ENCODE assay signal across 1 cellular context in the genomic region with DNA sequence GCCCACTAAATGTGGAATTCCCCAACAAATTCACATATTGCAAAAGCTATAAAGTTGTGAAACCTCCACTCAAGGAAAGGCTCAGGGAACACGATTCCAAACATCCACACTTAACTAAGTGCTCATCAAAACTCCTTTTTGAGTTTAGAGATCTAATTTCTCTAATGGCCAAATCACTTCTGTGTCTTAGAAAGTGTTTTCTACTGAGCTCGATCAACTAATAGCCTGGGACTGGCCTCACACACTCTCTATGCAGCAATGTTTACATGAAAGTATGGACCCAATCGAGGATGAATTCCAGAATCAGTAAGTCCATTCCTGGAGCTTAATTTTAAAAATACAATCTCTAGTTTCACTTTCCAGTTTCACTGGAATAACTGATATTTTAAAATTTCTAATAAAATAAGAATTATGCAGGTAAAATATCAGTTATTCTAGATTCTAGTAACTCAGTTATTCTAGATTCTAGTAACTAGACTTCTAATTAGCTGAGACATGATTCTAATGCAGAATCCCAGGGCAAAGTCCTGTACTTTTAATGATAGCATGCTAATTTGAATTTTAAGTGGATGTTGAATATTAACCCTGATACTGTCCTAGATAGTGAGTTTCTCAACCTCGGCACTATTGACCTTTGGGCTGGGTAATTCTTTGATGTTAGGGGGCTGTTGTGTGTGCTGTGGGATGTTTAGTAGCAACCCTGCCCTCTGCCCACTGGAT.
TF ChIP-seq lines count a peak whose summit lies in the region.

No MANE protein-coding gene starts in this region.

TF ChIP-seq in HepG2, 621 proteins besides CTCF, POLR2A, EP300 and RAD21 (continued from another document and continues in another):
- TF ChIP-seq, protein P1, sequence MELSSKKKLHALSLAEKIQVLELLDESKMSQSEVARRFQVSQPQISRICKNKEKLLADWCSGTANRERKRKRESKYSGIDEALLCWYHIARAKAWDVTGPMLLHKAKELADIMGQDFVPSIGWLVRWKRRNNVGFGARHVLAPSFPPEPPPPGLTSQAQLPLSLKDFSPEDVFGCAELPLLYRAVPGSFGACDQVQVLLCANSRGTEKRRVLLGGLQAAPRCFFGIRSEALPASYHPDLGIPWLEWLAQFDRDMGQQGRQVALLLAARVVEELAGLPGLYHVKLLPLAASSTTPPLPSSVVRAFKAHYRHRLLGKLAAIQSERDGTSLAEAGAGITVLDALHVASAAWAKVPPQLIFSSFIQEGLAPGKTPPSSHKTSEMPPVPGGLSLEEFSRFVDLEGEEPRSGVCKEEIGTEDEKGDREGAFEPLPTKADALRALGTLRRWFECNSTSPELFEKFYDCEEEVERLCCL (CRISPR knock-in tag; IDR thresholded peaks at IDR 0.05; ENCODE audit: borderline replicate concordance) = no peak
- TF ChIP-seq NCOA1 (CRISPR knock-in tag; IDR thresholded peaks at IDR 0.05) (0 out of 2 replicates have a peak, but pooled peaks have one; percentile 41), ZNF792 (CRISPR knock-in tag; IDR thresholded peaks at IDR 0.05) (peak; percentile 80; the same call in 1 of the 2 replicates), CBFB (CRISPR knock-in tag; IDR thresholded peaks at IDR 0.05) (peak; percentile 52; the same call in 1 of the 2 replicates), ZNF652 (CRISPR knock-in tag; IDR thresholded peaks at IDR 0.05; ENCODE audit: borderline replicate concordance, low read depth) (peak; percentile 60; the same call in 1 of the 2 replicates), ZNF260 (CRISPR knock-in tag; IDR thresholded peaks at IDR 0.05; ENCODE audit: borderline replicate concordance, low read depth) (no peak), FOXK1 (CRISPR knock-in tag; IDR thresholded peaks at IDR 0.05; ENCODE audit: borderline replicate concordance, low read depth) (peak; percentile 67; the same call in 1 of the 2 replicates), KDM4B (CRISPR knock-in tag; IDR thresholded peaks at IDR 0.05) (0 out of 2 replicates have a peak, but pooled peaks have one; percentile 67), TBX3 (IDR thresholded peaks at IDR 0.05; ENCODE audit: borderline replicate concordance) (peak; percentile 56; the same call in 1 of the 2 replicates), PHF21A (CRISPR knock-in tag; IDR thresholded peaks at IDR 0.05) (peak; percentile 61; the same call in 1 of the 2 replicates), TCF7L2 (IDR thresholded peaks at IDR 0.05; ENCODE audit: low read depth, low read length) (peak; percentile 94), FOXC1 (CRISPR knock-in tag; IDR thresholded peaks at IDR 0.05; ENCODE audit: borderline replicate concordance) (no peak), KAT8 (CRISPR knock-in tag; IDR thresholded peaks at IDR 0.05) (peak; percentile 53; the same call in 1 of the 2 replicates), RBFOX2 (IDR thresholded peaks at IDR 0.05; ENCODE audit: low read depth, low read length) (peak; percentile 52; the same call in 1 of the 2 replicates), BCL6 (CRISPR knock-in tag; IDR thresholded peaks at IDR 0.05) (peak; percentile 96), MBD4 (IDR thresholded peaks at IDR 0.05; ENCODE audit: borderline replicate concordance, low read length) (no peak), ZKSCAN1 (IDR thresholded peaks at IDR 0.05; ENCODE audit: low read length) (no peak), GFI1 (CRISPR knock-in tag; IDR thresholded peaks at IDR 0.05; ENCODE audit: borderline replicate concordance) (peak; percentile 65; the same call in 1 of the 2 replicates), CENPX (CRISPR knock-in tag; IDR thresholded peaks at IDR 0.05) (no peak), ZNF331 (CRISPR knock-in tag; IDR thresholded peaks at IDR 0.05) (peak; percentile 73; the same call in 1 of the 2 replicates), ARNT (IDR thresholded peaks at IDR 0.05) (no peak), ZNF143 (CRISPR knock-in tag; IDR thresholded peaks at IDR 0.05) (no peak), SMAD3 (CRISPR knock-in tag; IDR thresholded peaks at IDR 0.05) (peak; percentile 73), KLF6 (CRISPR knock-in tag; IDR thresholded peaks at IDR 0.05) (no peak), NR2C2 (CRISPR knock-in tag; IDR thresholded peaks at IDR 0.05; ENCODE audit: borderline replicate concordance) (0 out of 2 replicates have a peak, but pooled peaks have one; percentile 34), ZNF432 (CRISPR knock-in tag; IDR thresholded peaks at IDR 0.05; ENCODE audit: borderline replicate concordance) (no peak), SIX4 (CRISPR knock-in tag; IDR thresholded peaks at IDR 0.05) (0 out of 2 replicates have a peak, but pooled peaks have one; percentile 40), ZNF230 (CRISPR knock-in tag; IDR thresholded peaks at IDR 0.05) (0 out of 2 replicates have a peak, but pooled peaks have one; percentile 7), GLI4 (CRISPR knock-in tag; IDR thresholded peaks at IDR 0.05; ENCODE audit: borderline replicate concordance) (no peak), TARDBP (CRISPR knock-in tag; IDR thresholded peaks at IDR 0.05) (peak; percentile 91), ISL2 (CRISPR knock-in tag; IDR thresholded peaks at IDR 0.05) (peak; percentile 90), CREB1 (IDR thresholded peaks at IDR 0.05) (no peak), CREB1 (CRISPR knock-in tag; IDR thresholded peaks at IDR 0.05) (peak; percentile 58), STAT5B (CRISPR knock-in tag; IDR thresholded peaks at IDR 0.05) (no peak), RELA (CRISPR knock-in tag; IDR thresholded peaks at IDR 0.05) (no peak), SATB2 (CRISPR knock-in tag; IDR thresholded peaks at IDR 0.05) (0 out of 2 replicates have a peak, but pooled peaks have one; percentile 60), SAP130 (CRISPR knock-in tag; IDR thresholded peaks at IDR 0.05; ENCODE audit: low read depth) (peak; percentile 76), ZFX (CRISPR knock-in tag; IDR thresholded peaks at IDR 0.05; ENCODE audit: low read depth) (no peak; the same call in 1 of the 2 replicates), TEAD3 (CRISPR knock-in tag; optimal IDR thresholded peaks at IDR 0.05; ENCODE audit: borderline replicate concordance) (peak; percentile 73), NR2F2 (IDR thresholded peaks at IDR 0.05; ENCODE audit: borderline replicate concordance, low read depth) (peak; percentile 94), THAP11 (CRISPR knock-in tag; IDR thresholded peaks at IDR 0.05) (0 out of 2 replicates have a peak, but pooled peaks have one; percentile 38), ZNF781 (CRISPR knock-in tag; IDR thresholded peaks at IDR 0.05; ENCODE audit: borderline replicate concordance, not compliant biosample characterization) (no peak), CENPT (CRISPR knock-in tag; IDR thresholded peaks at IDR 0.05; ENCODE audit: low read depth) (no peak), ZMYM3 (CRISPR knock-in tag; IDR thresholded peaks at IDR 0.05) (peak; percentile 33; the same call in 1 of the 2 replicates)
- TF ChIP-seq, protein P2, sequence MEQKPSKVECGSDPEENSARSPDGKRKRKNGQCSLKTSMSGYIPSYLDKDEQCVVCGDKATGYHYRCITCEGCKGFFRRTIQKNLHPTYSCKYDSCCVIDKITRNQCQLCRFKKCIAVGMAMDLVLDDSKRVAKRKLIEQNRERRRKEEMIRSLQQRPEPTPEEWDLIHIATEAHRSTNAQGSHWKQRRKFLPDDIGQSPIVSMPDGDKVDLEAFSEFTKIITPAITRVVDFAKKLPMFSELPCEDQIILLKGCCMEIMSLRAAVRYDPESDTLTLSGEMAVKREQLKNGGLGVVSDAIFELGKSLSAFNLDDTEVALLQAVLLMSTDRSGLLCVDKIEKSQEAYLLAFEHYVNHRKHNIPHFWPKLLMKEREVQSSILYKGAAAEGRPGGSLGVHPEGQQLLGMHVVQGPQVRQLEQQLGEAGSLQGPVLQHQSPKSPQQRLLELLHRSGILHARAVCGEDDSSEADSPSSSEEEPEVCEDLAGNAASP (CRISPR knock-in tag; IDR thresholded peaks at IDR 0.05; ENCODE audit: borderline replicate concordance) = peak; percentile 71; the same call in 1 of the 2 replicates
- TF ChIP-seq, protein P3, sequence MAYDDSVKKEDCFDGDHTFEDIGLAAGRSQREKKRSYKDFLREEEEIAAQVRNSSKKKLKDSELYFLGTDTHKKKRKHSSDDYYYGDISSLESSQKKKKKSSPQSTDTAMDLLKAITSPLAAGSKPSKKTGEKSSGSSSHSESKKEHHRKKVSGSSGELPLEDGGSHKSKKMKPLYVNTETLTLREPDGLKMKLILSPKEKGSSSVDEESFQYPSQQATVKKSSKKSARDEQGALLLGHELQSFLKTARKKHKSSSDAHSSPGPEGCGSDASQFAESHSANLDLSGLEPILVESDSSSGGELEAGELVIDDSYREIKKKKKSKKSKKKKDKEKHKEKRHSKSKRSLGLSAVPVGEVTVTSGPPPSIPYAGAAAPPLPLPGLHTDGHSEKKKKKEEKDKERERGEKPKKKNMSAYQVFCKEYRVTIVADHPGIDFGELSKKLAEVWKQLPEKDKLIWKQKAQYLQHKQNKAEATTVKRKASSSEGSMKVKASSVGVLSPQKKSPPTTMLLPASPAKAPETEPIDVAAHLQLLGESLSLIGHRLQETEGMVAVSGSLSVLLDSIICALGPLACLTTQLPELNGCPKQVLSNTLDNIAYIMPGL (CRISPR knock-in tag; IDR thresholded peaks at IDR 0.05; ENCODE audit: borderline replicate concordance in 1 of 2, low read depth in 1 of 2) = peak in 1 of 2 experiments; percentile 38; a peak in 2 of 4 replicates
- TF ChIP-seq, protein P4, sequence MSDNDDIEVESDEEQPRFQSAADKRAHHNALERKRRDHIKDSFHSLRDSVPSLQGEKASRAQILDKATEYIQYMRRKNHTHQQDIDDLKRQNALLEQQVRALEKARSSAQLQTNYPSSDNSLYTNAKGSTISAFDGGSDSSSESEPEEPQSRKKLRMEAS (IDR thresholded peaks at IDR 0.05) = peak; percentile 53
- TF ChIP-seq, protein P5, sequence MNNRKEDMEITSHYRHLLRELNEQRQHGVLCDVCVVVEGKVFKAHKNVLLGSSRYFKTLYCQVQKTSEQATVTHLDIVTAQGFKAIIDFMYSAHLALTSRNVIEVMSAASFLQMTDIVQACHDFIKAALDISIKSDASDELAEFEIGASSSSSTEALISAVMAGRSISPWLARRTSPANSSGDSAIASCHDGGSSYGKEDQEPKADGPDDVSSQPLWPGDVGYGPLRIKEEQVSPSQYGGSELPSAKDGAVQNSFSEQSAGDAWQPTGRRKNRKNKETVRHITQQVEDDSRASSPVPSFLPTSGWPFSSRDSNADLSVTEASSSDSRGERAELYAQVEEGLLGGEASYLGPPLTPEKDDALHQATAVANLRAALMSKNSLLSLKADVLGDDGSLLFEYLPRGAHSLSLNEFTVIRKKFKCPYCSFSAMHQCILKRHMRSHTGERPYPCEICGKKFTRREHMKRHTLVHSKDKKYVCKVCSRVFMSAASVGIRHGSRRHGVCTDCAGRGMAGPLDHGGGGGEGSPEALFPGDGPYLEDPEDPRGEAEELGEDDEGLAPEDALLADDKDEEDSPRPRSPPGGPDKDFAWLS (CRISPR knock-in tag; IDR thresholded peaks at IDR 0.05; ENCODE audit: borderline replicate concordance) = no peak
- TF ChIP-seq, protein P6, sequence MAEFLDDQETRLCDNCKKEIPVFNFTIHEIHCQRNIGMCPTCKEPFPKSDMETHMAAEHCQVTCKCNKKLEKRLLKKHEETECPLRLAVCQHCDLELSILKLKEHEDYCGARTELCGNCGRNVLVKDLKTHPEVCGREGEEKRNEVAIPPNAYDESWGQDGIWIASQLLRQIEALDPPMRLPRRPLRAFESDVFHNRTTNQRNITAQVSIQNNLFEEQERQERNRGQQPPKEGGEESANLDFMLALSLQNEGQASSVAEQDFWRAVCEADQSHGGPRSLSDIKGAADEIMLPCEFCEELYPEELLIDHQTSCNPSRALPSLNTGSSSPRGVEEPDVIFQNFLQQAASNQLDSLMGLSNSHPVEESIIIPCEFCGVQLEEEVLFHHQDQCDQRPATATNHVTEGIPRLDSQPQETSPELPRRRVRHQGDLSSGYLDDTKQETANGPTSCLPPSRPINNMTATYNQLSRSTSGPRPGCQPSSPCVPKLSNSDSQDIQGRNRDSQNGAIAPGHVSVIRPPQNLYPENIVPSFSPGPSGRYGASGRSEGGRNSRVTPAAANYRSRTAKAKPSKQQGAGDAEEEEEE (CRISPR knock-in tag; IDR thresholded peaks at IDR 0.05; ENCODE audit: borderline replicate concordance) = no peak
- TF ChIP-seq, protein P7, sequence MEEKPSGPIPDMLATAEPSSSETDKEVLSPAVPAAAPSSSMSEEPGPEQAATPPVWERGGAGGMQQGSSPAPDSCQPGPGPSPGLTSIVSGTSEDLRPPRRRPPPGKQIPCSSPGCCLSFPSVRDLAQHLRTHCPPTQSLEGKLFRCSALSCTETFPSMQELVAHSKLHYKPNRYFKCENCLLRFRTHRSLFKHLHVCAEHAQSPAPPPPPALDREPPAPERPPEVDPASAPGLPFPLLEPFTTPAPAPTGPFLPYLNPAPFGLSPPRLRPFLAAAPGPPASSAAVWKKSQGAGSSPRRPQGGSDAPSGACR (CRISPR knock-in tag; IDR thresholded peaks at IDR 0.05) = no peak
- TF ChIP-seq, protein P8, sequence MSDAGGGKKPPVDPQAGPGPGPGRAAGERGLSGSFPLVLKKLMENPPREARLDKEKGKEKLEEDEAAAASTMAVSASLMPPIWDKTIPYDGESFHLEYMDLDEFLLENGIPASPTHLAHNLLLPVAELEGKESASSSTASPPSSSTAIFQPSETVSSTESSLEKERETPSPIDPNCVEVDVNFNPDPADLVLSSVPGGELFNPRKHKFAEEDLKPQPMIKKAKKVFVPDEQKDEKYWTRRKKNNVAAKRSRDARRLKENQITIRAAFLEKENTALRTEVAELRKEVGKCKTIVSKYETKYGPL (CRISPR knock-in tag; IDR thresholded peaks at IDR 0.05) = no peak
- TF ChIP-seq, protein P9, sequence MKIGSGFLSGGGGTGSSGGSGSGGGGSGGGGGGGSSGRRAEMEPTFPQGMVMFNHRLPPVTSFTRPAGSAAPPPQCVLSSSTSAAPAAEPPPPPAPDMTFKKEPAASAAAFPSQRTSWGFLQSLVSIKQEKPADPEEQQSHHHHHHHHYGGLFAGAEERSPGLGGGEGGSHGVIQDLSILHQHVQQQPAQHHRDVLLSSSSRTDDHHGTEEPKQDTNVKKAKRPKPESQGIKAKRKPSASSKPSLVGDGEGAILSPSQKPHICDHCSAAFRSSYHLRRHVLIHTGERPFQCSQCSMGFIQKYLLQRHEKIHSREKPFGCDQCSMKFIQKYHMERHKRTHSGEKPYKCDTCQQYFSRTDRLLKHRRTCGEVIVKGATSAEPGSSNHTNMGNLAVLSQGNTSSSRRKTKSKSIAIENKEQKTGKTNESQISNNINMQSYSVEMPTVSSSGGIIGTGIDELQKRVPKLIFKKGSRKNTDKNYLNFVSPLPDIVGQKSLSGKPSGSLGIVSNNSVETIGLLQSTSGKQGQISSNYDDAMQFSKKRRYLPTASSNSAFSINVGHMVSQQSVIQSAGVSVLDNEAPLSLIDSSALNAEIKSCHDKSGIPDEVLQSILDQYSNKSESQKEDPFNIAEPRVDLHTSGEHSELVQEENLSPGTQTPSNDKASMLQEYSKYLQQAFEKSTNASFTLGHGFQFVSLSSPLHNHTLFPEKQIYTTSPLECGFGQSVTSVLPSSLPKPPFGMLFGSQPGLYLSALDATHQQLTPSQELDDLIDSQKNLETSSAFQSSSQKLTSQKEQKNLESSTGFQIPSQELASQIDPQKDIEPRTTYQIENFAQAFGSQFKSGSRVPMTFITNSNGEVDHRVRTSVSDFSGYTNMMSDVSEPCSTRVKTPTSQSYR (CRISPR knock-in tag; IDR thresholded peaks at IDR 0.05; ENCODE audit: borderline replicate concordance) = peak; percentile 72; the same call in 1 of the 2 replicates
